Comparison of ENCODE assay signal across 25 cellular contexts in the genomic region with DNA sequence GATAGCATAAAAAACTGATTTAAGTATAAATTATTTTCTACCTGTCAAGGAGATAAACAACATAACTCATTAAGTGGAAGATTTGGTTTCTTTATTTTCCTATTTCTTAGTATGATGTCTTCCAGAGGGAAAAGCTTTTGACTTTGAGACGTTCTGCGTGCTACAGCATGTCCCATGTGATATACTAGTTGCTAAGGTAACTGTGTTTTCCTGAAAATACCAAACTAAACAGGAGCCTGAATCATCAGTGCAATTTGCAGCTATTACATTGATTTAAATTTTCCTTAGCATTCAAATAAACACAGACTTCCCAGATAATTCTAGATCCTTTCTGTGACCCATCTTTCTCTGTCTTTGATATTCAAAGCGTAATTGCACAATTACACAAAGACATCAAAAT.
"Had no signal": no experiment of that assay in that cellular context is flagged by ENCODE, and none has a peak within 500 bp of the region (broad histone marks: within the 10 kb centered on the region; RNA-seq: fewer than 3 reads in every experiment).

No MANE protein-coding gene starts in this region.

- DNase-seq: activated B cell treated with CpG ODN at 0.5 μM for 24 hours; activated CD4-positive, alpha-beta T cell treated with anti-CD3 and anti-CD28 coated beads for 36 hours; activated CD8-positive, alpha-beta memory T cell treated with anti-CD3 and anti-CD28 coated beads, Interleukin-2, amount 10 ng/mL, durations not matched to agents 7 days and 5 days; activated CD8-positive, alpha-beta T cell treated with anti-CD3 and anti-CD28 coated beads, Interleukin-2, amount 10 ng/mL, durations not matched to agents 7 days and 5 days; activated T-cell treated with anti-CD3 and anti-CD28 coated beads, Interleukin-2, amount 50 U/mL, for 48 hours; dorsolateral prefrontal cortex; effector memory CD8-positive, alpha-beta T cell; esophagus squamous epithelium; kidney; left colon; mucosa of descending colon; right cardiac atrium; spleen; stimulated activated naive CD4-positive, alpha-beta T cell; T-helper 2 cell; tibial artery; upper lobe of right lung had no signal

- H3K9me3 ChIP-seq: esophagus squamous epithelium, mucosa of descending colon, spleen, suprapubic skin, tibial artery, upper lobe of right lung had no signal

- H3K27me3 ChIP-seq: cardiac muscle cell, dorsolateral prefrontal cortex, esophagus squamous epithelium, gastroesophageal sphincter, hepatocyte, spleen, suprapubic skin, tibial artery, upper lobe of right lung had no signal

- H2AFZ ChIP-seq: hepatocyte had no signal

- H3K79me2 ChIP-seq: hepatocyte had no signal

- H3K4me3 ChIP-seq: cardiac muscle cell, coronary artery, dorsolateral prefrontal cortex, esophagus squamous epithelium, gastroesophageal sphincter, hepatocyte, mucosa of descending colon, spleen, suprapubic skin, tibial artery, upper lobe of right lung had no signal

- H3K4me2 ChIP-seq: hepatocyte had no signal

- H3K27ac ChIP-seq: cardiac muscle cell, coronary artery, dorsolateral prefrontal cortex, esophagus squamous epithelium, gastroesophageal sphincter, hepatocyte, spleen, suprapubic skin, tibial artery, upper lobe of right lung had no signal

- ATAC-seq: activated CD4-positive, alpha-beta T cell treated with anti-CD3 and anti-CD28 coated beads for 36 hours; activated CD8-positive, alpha-beta memory T cell treated with anti-CD3 and anti-CD28 coated beads, Interleukin-2, amount 10 ng/mL, durations not matched to agents 7 days and 5 days; activated CD8-positive, alpha-beta T cell treated with anti-CD3 and anti-CD28 coated beads, Interleukin-2, amount 10 ng/mL, durations not matched to agents 7 days and 5 days; activated naive CD4-positive, alpha-beta T cell treated with anti-CD3 and anti-CD28 coated beads, Interleukin-2, amount 50 U/mL, for 72 hours; effector memory CD8-positive, alpha-beta T cell; gastroesophageal sphincter; left colon; mucosa of descending colon; natural killer cell treated with Interleukin-12 subunit alpha and Interleukin-12 subunit beta and Interleukin-15 and Interleukin-18, amount 100 ng/mL, for 72 hours; right cardiac atrium; upper lobe of right lung had no signal

- H3K4me1 ChIP-seq: gastroesophageal sphincter, spleen, tibial artery, upper lobe of right lung had no signal

- FAIRE-seq: endothelial cell of umbilical vein had no signal

- H3K36me3 ChIP-seq: cardiac muscle cell, esophagus squamous epithelium, gastroesophageal sphincter, spleen, suprapubic skin, tibial artery, upper lobe of right lung had no signal
